In genomic region chr7:137579913-137580640, GRCh38 we compare ENCODE assay signal across 15 cellular contexts.
DNase-seq lines count a peak whose midpoint lies in the region; ATAC-seq and TF ChIP-seq lines count a peak whose summit lies in the region.
"Had no signal": no experiment of that assay in that cellular context is flagged by ENCODE, and none has a peak within 500 bp of the region (broad histone marks: within the 10 kb centered on the region; RNA-seq: fewer than 3 reads in every experiment).

No MANE protein-coding gene starts in this region.

- in situ Hi-C loops in astrocyte of the cerebellum (cut with HindIII; ENCODE audit: low sequenced_read_pairs) = no loop called here

- H3K9me3 Mint-ChIP-seq in type B pancreatic cell = no peaks in the 10 kb centered on the region
- H3K9me3 Mint-ChIP-seq: activated CD4-positive, alpha-beta memory T cell treated with anti-CD3 and anti-CD28 coated beads for 36 hours; endodermal cell; natural killer cell had no signal

- TF ChIP-seq CTCF in astrocyte of the cerebellum (IDR thresholded peaks at IDR 0.05; ENCODE audit: low read depth, low read length, missing control alignments) = no peak
- no peak for TF ChIP-seq CTCF in type B pancreatic cell (conservative IDR thresholded peaks at IDR 0.05)

- ATAC-seq in GM18517 (IDR thresholded peaks at IDR 0.05; ENCODE audit: unreplicated experiment) (no peak), HG03354 (IDR thresholded peaks at IDR 0.05; ENCODE audit: poor library complexity, severe bottlenecking, unreplicated experiment) (no peak)
- ATAC-seq: natural killer cell had no signal

- no peak overlapping the region for H3K4me3 Mint-ChIP-seq in type B pancreatic cell
- H3K4me3 Mint-ChIP-seq: activated CD4-positive, alpha-beta memory T cell treated with anti-CD3 and anti-CD28 coated beads for 36 hours; endodermal cell; natural killer cell had no signal

- H3K36me3 Mint-ChIP-seq in type B pancreatic cell = no peaks in the 10 kb centered on the region
- H3K36me3 Mint-ChIP-seq: activated CD4-positive, alpha-beta memory T cell treated with anti-CD3 and anti-CD28 coated beads for 36 hours; natural killer cell had no signal

- H3K4me1 Mint-ChIP-seq in type B pancreatic cell (ENCODE audit: unreplicated experiment) = no peaks in the 10 kb centered on the region
- H3K4me1 Mint-ChIP-seq: natural killer cell had no signal

- peak; percentile 80 for DNase-seq in A172 (ENCODE audit: low spot score)
- peak; percentile 43 for DNase-seq in HS-5 (ENCODE audit: low read depth)
- peak; percentile 48 for DNase-seq in astrocyte of the cerebellum (ENCODE audit: low read depth)
- DNase-seq in glomerular visceral epithelial cell (ENCODE audit: extremely low spot score) = peak; percentile 65
- no peak for DNase-seq in type B pancreatic cell (ENCODE audit: extremely low spot score, unreplicated experiment)
- DNase-seq in C1 segment of cervical spinal cord (lab: John Stamatoyannopoulos, UW) = no peak
- DNase-seq: 8988T; activated CD4-positive, alpha-beta memory T cell treated with anti-CD3 and anti-CD28 coated beads for 36 hours; endodermal cell; GF-D8; natural killer cell; NCI-H1417; NCI-H82 had no signal

- no peaks in the 10 kb centered on the region for H3K27me3 Mint-ChIP-seq in type B pancreatic cell

- no peak overlapping the region for H3K4me3 ChIP-seq in astrocyte of the cerebellum (ENCODE audit: low read depth, low read length)

- H3K27ac Mint-ChIP-seq in type B pancreatic cell = no peak overlapping the region
- H3K27ac Mint-ChIP-seq: activated CD4-positive, alpha-beta memory T cell treated with anti-CD3 and anti-CD28 coated beads for 36 hours; endodermal cell; natural killer cell had no signal

Comparison
In these comparisons a context has a peak if more than half of its experiments do, and no peak if none do; other contexts are left out.
1. DNase-seq: peak in A172 (single experiment), HS-5 (single experiment), astrocyte of the cerebellum (single experiment) and glomerular visceral epithelial cell (single experiment); none in type B pancreatic cell (single experiment) and C1 segment of cervical spinal cord (0 of 14).